ENCODE assay signal across 18 cellular contexts in the genomic region with DNA sequence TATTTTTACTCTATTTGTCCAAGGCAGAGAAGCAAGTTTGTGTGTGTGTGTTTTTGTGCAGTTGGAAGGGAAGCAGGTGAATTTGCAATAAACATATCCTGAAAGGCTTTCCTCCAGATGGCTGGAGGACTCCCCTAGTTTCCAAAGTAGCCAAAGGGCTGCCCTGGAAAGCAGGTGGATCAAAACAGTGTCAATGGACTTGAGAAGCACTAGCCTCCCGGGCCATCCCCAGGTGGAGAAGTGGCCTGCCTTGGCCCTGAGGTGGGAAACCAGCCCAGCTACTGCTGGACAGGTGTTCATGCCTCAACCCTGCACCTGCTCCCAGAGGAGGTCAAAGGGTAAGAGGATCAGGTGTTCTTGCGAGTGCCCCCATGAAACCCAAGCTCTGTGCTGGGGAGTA.
DNase-seq lines count a peak whose midpoint lies in the region; TF ChIP-seq lines count a peak whose summit lies in the region.
"Had no signal": no experiment of that assay in that cellular context is flagged by ENCODE, and none has a peak within 500 bp of the region (broad histone marks: within the 10 kb centered on the region; RNA-seq: fewer than 3 reads in every experiment).

No MANE protein-coding gene starts in this region.

- H3K4me1 ChIP-seq in esophagus muscularis mucosa, result no peaks in the 10 kb centered on the region
- no peaks in the 10 kb centered on the region for H3K4me1 ChIP-seq in OCI-LY7 (ENCODE audit: insufficient read depth, low read length, poor library complexity, severe bottlenecking)
- no peaks in the 10 kb centered on the region for H3K4me1 ChIP-seq in breast epithelium
- H3K4me1 ChIP-seq: A549, Caco-2 had no signal

- no peak for TF ChIP-seq POLR2A in esophagus muscularis mucosa (IDR thresholded peaks at IDR 0.05; ENCODE audit: low read depth)
- no peak for TF ChIP-seq POLR2A in breast epithelium (IDR thresholded peaks at IDR 0.05)

- H3K4me3 Mint-ChIP-seq in osteocyte (ENCODE audit: unreplicated experiment), result no peak overlapping the region
- H3K4me3 Mint-ChIP-seq: B cell; CD4-positive, alpha-beta T cell; CD8-positive, alpha-beta T cell had no signal

- no peaks in the 10 kb centered on the region for H3K9me2 ChIP-seq in OCI-LY7 (ENCODE audit: insufficient read depth, low read length)

- BruUV-seq in OCI-LY7 (replicated peaks; lab: Mats Ljungman, UMichigan), result no TSS peak

- H3K36me3 Mint-ChIP-seq in osteocyte (ENCODE audit: unreplicated experiment), result no peaks in the 10 kb centered on the region
- H3K36me3 Mint-ChIP-seq: CD8-positive, alpha-beta T cell had no signal

- H3K4me1 Mint-ChIP-seq in osteocyte (ENCODE audit: unreplicated experiment), result no peaks in the 10 kb centered on the region
- H3K4me1 Mint-ChIP-seq: B cell had no signal

- H3K4me3 ChIP-seq in esophagus muscularis mucosa (no peak overlapping the region), OCI-LY7 (ENCODE audit: low read depth, low read length, poor library complexity, severe bottlenecking) (no peak overlapping the region), breast epithelium (no peak overlapping the region)
- H3K4me3 ChIP-seq: A549; BLaER1 treated with 17β-estradiol and CSF1 and Interleukin-3, amounts not matched to agents 10 nM and 100 nM had no signal

- H3K4me2 ChIP-seq in OCI-LY7 (ENCODE audit: low read length), result no peak overlapping the region
- H3K4me2 ChIP-seq: A549; BLaER1 treated with 17β-estradiol and CSF1 and Interleukin-3, amounts not matched to agents 10 nM and 100 nM had no signal

- POLR2A ChIA-PET in OCI-LY7 (lab: Charles Lee), result no interaction called here

- H3K79me2 ChIP-seq in OCI-LY7 (ENCODE audit: insufficient read depth, low read depth, low read length), result no peaks in the 10 kb centered on the region

- no peaks in the 10 kb centered on the region for H4K20me1 ChIP-seq in OCI-LY7 (ENCODE audit: insufficient read depth, low read length)
- H4K20me1 ChIP-seq: BLaER1 treated with 17β-estradiol and CSF1 and Interleukin-3, amounts not matched to agents 10 nM and 100 nM had no signal

- CTCF ChIA-PET in OCI-LY7 (lab: Charles Lee; ENCODE audit: unreplicated experiment), result no interaction called here

- intact Hi-C loops in esophagus muscularis mucosa (cut with DNase I), result no loop called here
- intact Hi-C loops in OCI-LY7 (cut with micrococcal nuclease; ENCODE audit: unreplicated experiment), result no loop called here
- intact Hi-C loops in breast epithelium (cut with DNase I; ENCODE audit: low total_unique reads), result no loop called here

- TF ChIP-seq CTCF in esophagus muscularis mucosa (IDR thresholded peaks at IDR 0.05) (no peak), osteocyte (IDR thresholded peaks at IDR 0.05) (no peak), OCI-LY7 (conservative IDR thresholded peaks at IDR 0.05; ENCODE audit: low read length) (no peak), breast epithelium (IDR thresholded peaks at IDR 0.05) (no peak)

- H3K27me3 ChIP-seq in esophagus muscularis mucosa, result peaks cover 0 to 33% (median 0%) of the 10 kb centered on the region in 4 donors
- H3K27me3 ChIP-seq in breast epithelium, result peaks cover 0 to 5% of the 10 kb centered on the region in 2 donors
- H3K27me3 ChIP-seq: BLaER1 treated with 17β-estradiol and CSF1 and Interleukin-3, amounts not matched to agents 10 nM and 100 nM had no signal

- H3K27ac ChIP-seq in esophagus muscularis mucosa (replicated peaks in 1 of 4), result no peak overlapping the region
- no peak overlapping the region for H3K27ac ChIP-seq in OCI-LY7 (ENCODE audit: low read depth, low read length, poor library complexity, severe bottlenecking)
- H3K27ac ChIP-seq in breast epithelium, result no peak overlapping the region
- H3K27ac ChIP-seq: 22Rv1; A549; BLaER1 treated with 17β-estradiol and CSF1 and Interleukin-3, amounts not matched to agents 10 nM and 100 nM; C4-2B had no signal

- no peak overlapping the region for H2AFZ ChIP-seq in OCI-LY7 (ENCODE audit: low read length)

- no peaks in the 10 kb centered on the region for H3K27me3 Mint-ChIP-seq in osteocyte (ENCODE audit: unreplicated experiment)
- H3K27me3 Mint-ChIP-seq: B cell; CD4-positive, alpha-beta T cell had no signal

- H3K9me3 ChIP-seq in esophagus muscularis mucosa (no peaks in the 10 kb centered on the region), OCI-LY7 (ENCODE audit: low read length) (no peaks in the 10 kb centered on the region), breast epithelium (no peaks in the 10 kb centered on the region)
- H3K9me3 ChIP-seq: A549; BLaER1 treated with 17β-estradiol and CSF1 and Interleukin-3, amounts not matched to agents 10 nM and 100 nM; Caco-2 had no signal

- H3K36me3 ChIP-seq in esophagus muscularis mucosa (no peaks in the 10 kb centered on the region), OCI-LY7 (ENCODE audit: insufficient read depth, low read length) (no peaks in the 10 kb centered on the region), breast epithelium (no peaks in the 10 kb centered on the region)
- H3K36me3 ChIP-seq: BLaER1 treated with 17β-estradiol and CSF1 and Interleukin-3, amounts not matched to agents 10 nM and 100 nM had no signal

- peaks cover 25% of the 10 kb centered on the region for H3K9me3 Mint-ChIP-seq in osteocyte (ENCODE audit: unreplicated experiment)
- H3K9me3 Mint-ChIP-seq: CD4-positive, alpha-beta T cell; CD8-positive, alpha-beta T cell had no signal

- H3K27ac Mint-ChIP-seq in osteocyte (ENCODE audit: unreplicated experiment), result no peak overlapping the region
- H3K27ac Mint-ChIP-seq: B cell; CD4-positive, alpha-beta T cell; CD8-positive, alpha-beta T cell had no signal

- WGBS in esophagus muscularis mucosa, result 100% methylated on average over 1 of the region's 2 CpGs

- TF ChIP-seq EP300 in esophagus muscularis mucosa (IDR thresholded peaks at IDR 0.05), result no peak

- DNase-seq in NCI-H748 (lab: John Stamatoyannopoulos, UW; ENCODE audit: unreplicated experiment) (peak; percentile 70), NCI-H748 treated with DMSO at 0.1 percent for 48 hours (lab: John Stamatoyannopoulos, UW) (no peak), esophagus muscularis mucosa (ENCODE audit: extremely low spot score) (peak; percentile 84), osteocyte (ENCODE audit: extremely low spot score, unreplicated experiment) (peak; percentile 76), OCI-LY7 (ENCODE audit: low spot score) (no peak), breast epithelium (ENCODE audit: low spot score in 2 of 2) (no peak)
- DNase-seq: AML-193; Caco-2; Calu3; CD4-positive, alpha-beta T cell; CD8-positive, alpha-beta T cell; DMS79 treated with DMSO at 0.1 percent for 48 hours; GF-D8 had no signal

Comparison
In these comparisons a context has a peak if more than half of its experiments do, and no peak if none do; other contexts are left out.
1. DNase-seq: peak in NCI-H748 (single experiment), esophagus muscularis mucosa (single experiment) and osteocyte (single experiment); none in NCI-H748 treated with DMSO at 0.1 percent for 48 hours (single experiment), OCI-LY7 (single experiment) and breast epithelium (0 of 2).